ENCODE assay signal across 1 cellular context in the genomic region with DNA sequence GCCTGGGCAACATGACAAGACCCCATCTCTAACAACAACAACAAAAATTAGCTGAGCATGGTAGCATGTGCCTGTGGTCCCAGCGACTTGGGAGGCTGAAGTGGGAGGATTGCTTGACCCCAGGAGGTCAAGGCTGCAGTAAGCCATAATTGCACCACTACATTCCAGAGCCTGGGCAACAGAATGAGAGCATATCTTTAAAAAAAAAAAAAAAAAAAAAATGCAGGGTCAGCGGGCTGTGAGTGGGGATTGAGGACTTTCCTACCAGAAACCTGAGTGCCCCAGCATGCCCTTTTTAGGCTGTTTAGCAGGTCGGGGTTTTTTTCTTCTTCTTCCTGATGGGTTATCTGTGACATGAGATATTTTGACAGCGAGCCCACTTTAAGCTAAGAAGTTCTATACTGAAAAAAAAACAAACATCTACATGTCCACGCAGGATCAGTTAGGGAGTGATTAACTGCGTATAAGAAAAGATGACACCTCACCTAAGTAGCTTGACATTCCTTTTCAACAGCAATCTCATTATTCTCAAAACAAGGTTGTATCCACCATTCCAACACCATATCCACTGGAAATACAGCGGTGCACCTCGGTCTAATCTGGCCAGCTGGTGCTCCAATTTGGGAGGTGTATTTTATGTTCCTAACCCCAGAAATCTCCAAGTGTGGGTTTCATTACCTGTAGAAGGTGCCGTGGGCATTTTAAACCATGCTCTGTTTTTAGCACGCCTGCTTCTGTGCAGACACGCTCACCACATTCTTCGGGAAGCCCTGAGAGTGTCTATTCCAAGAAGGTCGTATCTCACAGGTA.
A peak's percentile ranks its signal among the peaks of the same experiment; 100 is the strongest.
TF ChIP-seq lines count a peak whose summit lies in the region.

No MANE protein-coding gene starts in this region.

TF ChIP-seq in GM12878, 131 proteins besides CTCF, POLR2A, EP300 and RAD21:
- TF ChIP-seq IKZF1 (conservative IDR thresholded peaks at IDR 0.05) (0 out of 2 replicates have a peak, but pooled peaks have one; percentile 18), ZNF384 (IDR thresholded peaks at IDR 0.05; ENCODE audit: borderline replicate concordance, low read depth, low read length) (peak; percentile 38; the same call in 1 of the 2 replicates), EED (IDR thresholded peaks at IDR 0.05; ENCODE audit: low read depth) (no peak), TCF12 (IDR thresholded peaks at IDR 0.05; ENCODE audit: low read depth, low read length) (no peak), SRF (IDR thresholded peaks at IDR 0.05; ENCODE audit: low read depth in 2 of 2, low read length in 2 of 2) (peak; percentile 42 to 93; a peak in 2 of 4 replicates)
